In the genomic region with DNA sequence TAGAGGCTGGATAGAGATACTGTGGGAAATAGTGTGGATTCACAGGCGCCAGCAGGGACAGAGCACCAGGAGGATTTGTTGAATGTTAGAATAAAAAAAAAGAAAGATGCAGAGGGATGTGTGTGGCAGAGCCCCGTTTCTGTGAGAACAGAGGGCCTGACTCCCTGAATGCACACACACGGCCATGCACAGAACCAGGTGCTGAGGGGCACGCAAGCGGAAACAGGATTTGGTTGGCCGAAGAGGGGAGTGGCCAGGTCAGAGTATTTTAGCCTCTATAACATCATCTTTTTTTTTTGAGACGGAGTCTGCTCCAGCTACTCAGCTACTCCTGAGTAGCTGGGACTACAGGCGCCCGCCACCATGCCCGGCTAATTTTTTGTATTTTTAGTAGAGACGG, we compare ENCODE assay signal across 34 cellular contexts.
"Had no signal": no experiment of that assay in that cellular context is flagged by ENCODE, and none has a peak within 500 bp of the region (broad histone marks: within the 10 kb centered on the region; RNA-seq: fewer than 3 reads in every experiment).

No MANE protein-coding gene starts in this region.

- H3K27me3 ChIP-seq: brain microvascular endothelial cell, colonic mucosa, esophagus squamous epithelium, gastroesophageal sphincter, heart right ventricle had no signal

- ATAC-seq: activated CD4-positive, alpha-beta T cell treated with anti-CD3 and anti-CD28 coated beads for 36 hours; activated CD8-positive, alpha-beta memory T cell treated with anti-CD3 and anti-CD28 coated beads, Interleukin-2, amount 10 ng/mL, durations not matched to agents 7 days and 5 days; activated CD8-positive, alpha-beta T cell treated with anti-CD3 and anti-CD28 coated beads, Interleukin-2, amount 10 ng/mL, durations not matched to agents 7 days and 5 days; gastroesophageal sphincter; heart right ventricle; T-helper 17 cell had no signal

- H3K27me3 Mint-ChIP-seq: activated CD4-positive, alpha-beta memory T cell treated with anti-CD3 and anti-CD28 coated beads for 36 hours; activated CD4-positive, alpha-beta T cell treated with anti-CD3 and anti-CD28 coated beads for 36 hours; activated CD4-positive, alpha-beta T cell treated with anti-CD3 and anti-CD28 coated beads, Interleukin-2, amount 10 ng/mL, durations not matched to agents 24 days and 14 days; activated CD8-positive, alpha-beta memory T cell treated with anti-CD3 and anti-CD28 coated beads, Interleukin-2, amount 10 ng/mL, durations not matched to agents 7 days and 5 days; activated naive CD4-positive, alpha-beta T cell treated with anti-CD3 and anti-CD28 coated beads, Interleukin-2, amount 50 U/mL, for 24 hours; activated naive CD8-positive, alpha-beta T cell treated with anti-CD3 and anti-CD28 coated beads, Interleukin-2, amount 10 ng/mL, durations not matched to agents 7 days and 5 days; T-helper 17 cell had no signal

- H3K9me3 Mint-ChIP-seq: activated CD4-positive, alpha-beta memory T cell treated with anti-CD3 and anti-CD28 coated beads for 36 hours; activated CD4-positive, alpha-beta T cell treated with anti-CD3 and anti-CD28 coated beads, Interleukin-2, amount 10 ng/mL, durations not matched to agents 24 days and 14 days; activated naive CD4-positive, alpha-beta T cell treated with anti-CD3 and anti-CD28 coated beads for 36 hours; activated naive CD4-positive, alpha-beta T cell treated with anti-CD3 and anti-CD28 coated beads, Interleukin-2, amount 50 U/mL, for 24 hours; activated naive CD8-positive, alpha-beta T cell treated with anti-CD3 and anti-CD28 coated beads, Interleukin-2, amount 10 ng/mL, durations not matched to agents 7 days and 5 days; activated T-helper 1 cell treated with anti-CD3 and anti-CD28 coated beads, Interleukin-12 subunit alpha, Interleukin-12 subunit beta, Interleukin-2, Interleukin-4 antibody, amounts not matched to agents 30 ng/mL and 10 ng/mL and 1 ng/mL, durations not matched to agents 14 hours and 24 hours and 36 hours; activated T-helper 2 cell treated with anti-CD3 and anti-CD28 coated beads, Interferon-gamma antibody, Interleukin-2, Interleukin-4, amounts not matched to agents 10 μg/mL and 5 μg/mL and 100 μg/mL, durations not matched to agents 14 hours and 24 hours and 36 hours; T-helper 2 cell treated with Interferon-gamma antibody and Interleukin-4, amounts not matched to agents 5 μg/mL and 100 μg/mL, for 36 hours had no signal

- H3K27ac ChIP-seq: brain microvascular endothelial cell, colonic mucosa, epithelial cell of prostate, esophagus squamous epithelium, gastroesophageal sphincter, heart right ventricle, WERI-Rb-1 had no signal

- H3K36me3 ChIP-seq: colonic mucosa had no signal

- H3K4me1 Mint-ChIP-seq: activated CD4-positive, alpha-beta T cell treated with anti-CD3 and anti-CD28 coated beads for 36 hours; activated CD4-positive, alpha-beta T cell treated with anti-CD3 and anti-CD28 coated beads, Interleukin-2, amount 10 ng/mL, durations not matched to agents 24 days and 14 days; activated naive CD4-positive, alpha-beta T cell treated with anti-CD3 and anti-CD28 coated beads, Interleukin-2, amount 50 U/mL, for 24 hours had no signal

- DNase-seq: activated CD4-positive, alpha-beta memory T cell treated with anti-CD3 and anti-CD28 coated beads for 36 hours; activated CD4-positive, alpha-beta T cell treated with anti-CD3 and anti-CD28 coated beads for 36 hours; activated CD4-positive, alpha-beta T cell treated with anti-CD3 and anti-CD28 coated beads, Interleukin-2, amount 10 ng/mL, durations not matched to agents 24 days and 14 days; activated CD4-positive, CD25-positive, alpha-beta regulatory T cell; activated CD4-positive, CD25-positive, alpha-beta regulatory T cell treated with anti-CD3 and anti-CD28 coated beads, Interleukin-2, amount 50 U/mL, for 72 hours; activated CD8-positive, alpha-beta memory T cell treated with anti-CD3 and anti-CD28 coated beads, Interleukin-2, amount 10 ng/mL, durations not matched to agents 7 days and 5 days; activated CD8-positive, alpha-beta memory T cell treated with anti-CD3 and anti-CD28 coated beads, Interleukin-2, amount 50 U/mL, for 4 hours; activated CD8-positive, alpha-beta T cell treated with anti-CD3 and anti-CD28 coated beads, Interleukin-2, amount 10 ng/mL, durations not matched to agents 7 days and 5 days; activated effector memory CD4-positive, alpha-beta T cell treated with anti-CD3 and anti-CD28 coated beads, Interleukin-2, amount 50 U/mL, for 16 hours; activated naive CD4-positive, alpha-beta T cell treated with anti-CD3 and anti-CD28 coated beads for 36 hours; activated naive CD8-positive, alpha-beta T cell treated with anti-CD3 and anti-CD28 coated beads, Interleukin-2, amount 10 ng/mL, durations not matched to agents 7 days and 5 days; activated T-cell treated with anti-CD3 and anti-CD28 coated beads, Interleukin-2, amount 50 U/mL, for 1 hour; activated T-cell treated with anti-CD3 and anti-CD28 coated beads, Interleukin-2, amount 50 U/mL, for 48 hours; brain microvascular endothelial cell; central memory CD4-positive, alpha-beta T cell; cerebellar nuclear complex; colonic mucosa; effector CD8-positive, alpha-beta T cell; esophagus squamous epithelium; foreskin melanocyte; heart right ventricle; T-helper 1 cell; T-helper 17 cell; T1000; WERI-Rb-1 had no signal

- H3K36me3 Mint-ChIP-seq: activated CD4-positive, alpha-beta memory T cell treated with anti-CD3 and anti-CD28 coated beads for 36 hours had no signal

- H3K4me1 ChIP-seq: colonic mucosa, esophagus squamous epithelium, gastroesophageal sphincter, heart right ventricle had no signal

- FAIRE-seq: astrocyte, endometrium, endothelial cell of umbilical vein had no signal

- H3K4me3 Mint-ChIP-seq: activated CD4-positive, alpha-beta memory T cell treated with anti-CD3 and anti-CD28 coated beads for 36 hours; activated CD4-positive, alpha-beta T cell treated with anti-CD3 and anti-CD28 coated beads for 36 hours; activated CD4-positive, alpha-beta T cell treated with anti-CD3 and anti-CD28 coated beads, Interleukin-2, amount 10 ng/mL, durations not matched to agents 24 days and 14 days; activated CD8-positive, alpha-beta memory T cell treated with anti-CD3 and anti-CD28 coated beads, Interleukin-2, amount 10 ng/mL, durations not matched to agents 7 days and 5 days; activated CD8-positive, alpha-beta T cell treated with anti-CD3 and anti-CD28 coated beads, Interleukin-2, amount 10 ng/mL, durations not matched to agents 7 days and 5 days; activated naive CD4-positive, alpha-beta T cell treated with anti-CD3 and anti-CD28 coated beads for 36 hours; activated naive CD4-positive, alpha-beta T cell treated with anti-CD3 and anti-CD28 coated beads, Interleukin-2, amount 50 U/mL, for 24 hours; activated naive CD8-positive, alpha-beta T cell treated with anti-CD3 and anti-CD28 coated beads, Interleukin-2, amount 10 ng/mL, durations not matched to agents 7 days and 5 days; activated T-helper 1 cell treated with anti-CD3 and anti-CD28 coated beads, Interleukin-12 subunit alpha, Interleukin-12 subunit beta, Interleukin-2, Interleukin-4 antibody, amounts not matched to agents 30 ng/mL and 10 ng/mL and 1 ng/mL, durations not matched to agents 14 hours and 24 hours and 36 hours; T-helper 17 cell; T-helper 2 cell treated with Interferon-gamma antibody and Interleukin-4, amounts not matched to agents 5 μg/mL and 100 μg/mL, for 36 hours had no signal

- H3K4me3 ChIP-seq: colonic mucosa, esophagus squamous epithelium, gastroesophageal sphincter, heart right ventricle had no signal

- H3K27ac Mint-ChIP-seq: activated CD4-positive, alpha-beta memory T cell treated with anti-CD3 and anti-CD28 coated beads for 36 hours; activated CD4-positive, alpha-beta T cell treated with anti-CD3 and anti-CD28 coated beads for 36 hours; activated CD4-positive, alpha-beta T cell treated with anti-CD3 and anti-CD28 coated beads, Interleukin-2, amount 10 ng/mL, durations not matched to agents 24 days and 14 days; activated CD8-positive, alpha-beta memory T cell treated with anti-CD3 and anti-CD28 coated beads, Interleukin-2, amount 10 ng/mL, durations not matched to agents 7 days and 5 days; activated CD8-positive, alpha-beta T cell treated with anti-CD3 and anti-CD28 coated beads, Interleukin-2, amount 10 ng/mL, durations not matched to agents 7 days and 5 days; activated naive CD4-positive, alpha-beta T cell treated with anti-CD3 and anti-CD28 coated beads for 36 hours; activated naive CD4-positive, alpha-beta T cell treated with anti-CD3 and anti-CD28 coated beads, Interleukin-2, amount 50 U/mL, for 24 hours; activated naive CD8-positive, alpha-beta T cell treated with anti-CD3 and anti-CD28 coated beads, Interleukin-2, amount 10 ng/mL, durations not matched to agents 7 days and 5 days; activated T-helper 1 cell treated with anti-CD3 and anti-CD28 coated beads, Interleukin-12 subunit alpha, Interleukin-12 subunit beta, Interleukin-2, Interleukin-4 antibody, amounts not matched to agents 30 ng/mL and 10 ng/mL and 1 ng/mL, durations not matched to agents 14 hours and 24 hours and 36 hours; activated T-helper 2 cell treated with anti-CD3 and anti-CD28 coated beads, Interferon-gamma antibody, Interleukin-2, Interleukin-4, amounts not matched to agents 10 μg/mL and 5 μg/mL and 100 μg/mL, durations not matched to agents 14 hours and 24 hours and 36 hours; T-helper 17 cell; T-helper 2 cell treated with Interferon-gamma antibody and Interleukin-4, amounts not matched to agents 5 μg/mL and 100 μg/mL, for 36 hours had no signal

- H3K9me3 ChIP-seq: colonic mucosa, esophagus squamous epithelium, gastroesophageal sphincter, heart right ventricle had no signal
